In the genomic region with DNA sequence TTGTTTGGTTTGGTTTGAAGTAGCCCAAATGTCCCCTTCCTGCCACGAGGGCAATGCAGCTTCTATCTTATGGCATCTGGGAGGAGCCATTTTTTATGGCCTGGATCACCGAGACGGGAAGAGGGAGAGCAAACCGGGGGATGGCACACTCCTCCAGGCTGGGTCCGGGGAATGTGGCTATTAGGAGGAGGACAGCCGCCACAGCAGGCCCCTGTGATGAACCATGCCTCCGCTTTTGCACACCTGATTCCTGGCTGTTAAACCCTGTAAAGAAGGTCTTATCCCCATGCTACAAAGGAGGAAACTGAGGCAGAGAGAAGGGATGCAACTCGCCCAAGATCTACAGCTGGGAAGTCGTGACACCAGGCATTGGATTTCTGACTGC, we compare ENCODE assay signal across 22 cellular contexts.
"Had no signal": no experiment of that assay in that cellular context is flagged by ENCODE, and none has a peak within 500 bp of the region (broad histone marks: within the 10 kb centered on the region; RNA-seq: fewer than 3 reads in every experiment).

No MANE protein-coding gene starts in this region.

- H3K27ac Mint-ChIP-seq: nephron; stimulated activated effector memory CD8-positive, alpha-beta T cell treated with anti-CD3 and anti-CD28 coated beads, Interleukin-12 subunit alpha, Interleukin-12 subunit beta, amount 100 ng/mL, for 72 hours; stimulated activated naive CD8-positive, alpha-beta T cell treated with anti-CD3 and anti-CD28 coated beads, Interleukin-15, Interleukin-2, amounts not matched to agents 100 ng/mL and 50 ng/mL, for 24 hours had no signal

- H2AFZ ChIP-seq: hepatocyte had no signal

- H3K9me3 Mint-ChIP-seq: stimulated activated effector memory CD8-positive, alpha-beta T cell treated with anti-CD3 and anti-CD28 coated beads, Interleukin-12 subunit alpha, Interleukin-12 subunit beta, amount 100 ng/mL, for 72 hours; stimulated activated naive CD8-positive, alpha-beta T cell treated with anti-CD3 and anti-CD28 coated beads, Interleukin-15, Interleukin-2, amounts not matched to agents 100 ng/mL and 50 ng/mL, for 24 hours had no signal

- H3K9me3 ChIP-seq: colonic mucosa, thoracic aorta, transverse colon had no signal

- H3K4me1 ChIP-seq: colonic mucosa, foreskin keratinocyte, transverse colon had no signal

- H3K4me2 ChIP-seq: hepatocyte had no signal

- DNase-seq: cerebellar nuclear complex; colonic mucosa; dermis blood vessel endothelial cell; erythroblast; foreskin keratinocyte; head of caudate nucleus; kidney; left ventricle myocardium superior; mesendoderm; naive B cell; small intestine; stimulated activated CD4-positive, alpha-beta T cell treated with anti-CD3 and anti-CD28 coated beads, Interleukin-4, amount 100 ng/mL, for 1 hour; stimulated activated CD8-positive, alpha-beta memory T cell treated with anti-CD3 and anti-CD28 coated beads, Interleukin-4, amount 100 ng/mL, for 48 hours; substantia nigra; transverse colon had no signal

- H3K27ac ChIP-seq: colonic mucosa, foreskin keratinocyte, hepatocyte, thoracic aorta, transverse colon had no signal

- H3K4me1 Mint-ChIP-seq: nephron had no signal

- FAIRE-seq: endothelial cell of umbilical vein, kidney, small intestine had no signal

- ATAC-seq: stimulated activated effector memory CD8-positive, alpha-beta T cell treated with anti-CD3 and anti-CD28 coated beads, Interleukin-12 subunit alpha, Interleukin-12 subunit beta, amount 100 ng/mL, for 72 hours had no signal

- H3K27me3 Mint-ChIP-seq: stimulated activated naive CD8-positive, alpha-beta T cell treated with anti-CD3 and anti-CD28 coated beads, Interleukin-15, Interleukin-2, amounts not matched to agents 100 ng/mL and 50 ng/mL, for 24 hours had no signal

- H3K79me2 ChIP-seq: hepatocyte had no signal

- H3K4me3 Mint-ChIP-seq: naive B cell; nephron; stimulated activated effector memory CD8-positive, alpha-beta T cell treated with anti-CD3 and anti-CD28 coated beads, Interleukin-12 subunit alpha, Interleukin-12 subunit beta, amount 100 ng/mL, for 72 hours; stimulated activated naive CD8-positive, alpha-beta T cell treated with anti-CD3 and anti-CD28 coated beads, Interleukin-15, Interleukin-2, amounts not matched to agents 100 ng/mL and 50 ng/mL, for 24 hours had no signal

- H3K27me3 ChIP-seq: colonic mucosa, foreskin keratinocyte, hepatocyte, transverse colon had no signal

- H3K36me3 ChIP-seq: colonic mucosa, thoracic aorta, transverse colon had no signal

- H3K36me3 Mint-ChIP-seq: naive B cell; stimulated activated effector memory CD8-positive, alpha-beta T cell treated with anti-CD3 and anti-CD28 coated beads, Interleukin-12 subunit alpha, Interleukin-12 subunit beta, amount 100 ng/mL, for 72 hours had no signal

- H3K4me3 ChIP-seq: colonic mucosa, hepatocyte, lung, thoracic aorta, transverse colon had no signal
